In genomic region chr6:41519748-41520699, GRCh38 we compare ENCODE assay signal across 16 cellular contexts. TPM values are rescaled to one million over a fixed set of nuclear protein-coding genes. Genes with fewer than 3 reads are reported as not detected.
DNase-seq lines count a peak whose midpoint lies in the region; ATAC-seq and TF ChIP-seq lines count a peak whose summit lies in the region.
"Had no signal": no experiment of that assay in that cellular context is flagged by ENCODE, and none has a peak within 500 bp of the region (broad histone marks: within the 10 kb centered on the region; RNA-seq: fewer than 3 reads in every experiment).

No MANE protein-coding gene starts in this region.

- H3K4me1 ChIP-seq in right cardiac atrium (ENCODE audit: control insufficient read depth, insufficient read depth, low read length) (no peaks in the 10 kb centered on the region), endodermal cell (ENCODE audit: control insufficient read depth, insufficient read depth, low read length) (peaks cover 12% of the 10 kb centered on the region), mucosa of stomach (ENCODE audit: control insufficient read depth, insufficient read depth, low read length) (peaks cover 57% of the 10 kb centered on the region), trophoblast cell (ENCODE audit: control insufficient read depth in 1 of 2, insufficient read depth in 2 of 2, low read length in 2 of 2) (peaks cover 0 to 4% of the 10 kb centered on the region in 2 experiments), gastrocnemius medialis (no peaks in the 10 kb centered on the region), sigmoid colon (no peaks in the 10 kb centered on the region)
- H3K4me1 ChIP-seq: gastroesophageal sphincter, spleen, tibial nerve had no signal

- H2BK5ac ChIP-seq in trophoblast cell (ENCODE audit: low read depth, low read length, poor library complexity): no peak overlapping the region

- no peak overlapping the region for H4K91ac ChIP-seq in trophoblast cell (ENCODE audit: low read depth, low read length)

- TF ChIP-seq POLR2A in gastrocnemius medialis (IDR thresholded peaks at IDR 0.05) (no peak), sigmoid colon (IDR thresholded peaks at IDR 0.05) (no peak)

- no peak overlapping the region for H3K4me2 ChIP-seq in trophoblast cell (ENCODE audit: low read length)

- no peak overlapping the region for H2BK120ac ChIP-seq in trophoblast cell (ENCODE audit: insufficient read depth, low read length, poor library complexity)

- H2AK5ac ChIP-seq in trophoblast cell (ENCODE audit: low read length): no peak overlapping the region

- no peak overlapping the region for H4K12ac ChIP-seq in trophoblast cell (ENCODE audit: low read depth, low read length)

- H2BK12ac ChIP-seq in trophoblast cell (ENCODE audit: low read length): no peak overlapping the region

- 80% methylated on average over 8 of the region's 8 CpGs for WGBS in right cardiac atrium
- 65 to 78% methylated on average over 6 to 8 of the region's 8 CpGs for WGBS in endodermal cell (ENCODE audit: insufficient coverage in 1 of 2, insufficient read length in 1 of 2), 2 experiments
- no CpG with 5 or more reads among the region's 8 CpGs for WGBS in trophoblast cell (ENCODE audit: extremely low coverage, insufficient coverage, insufficient read length)
- 44 to 72% methylated on average over 8 of the region's 8 CpGs for WGBS in sigmoid colon, 2 donors

- no peak overlapping the region for H3K14ac ChIP-seq in trophoblast cell (ENCODE audit: low read length)

- intact Hi-C loops in right cardiac atrium (cut with DNase I): no loop called here
- intact Hi-C loops in left ventricle myocardium superior (cut with micrococcal nuclease): no loop called here
- intact Hi-C loops in gastrocnemius medialis (cut with DNase I; ENCODE audit: low total_unique reads): no loop called here
- intact Hi-C loops in sigmoid colon (cut with DNase I): no loop called here

- peak; percentile 26 to 31 for ATAC-seq in right cardiac atrium
- ATAC-seq in left ventricle myocardium superior: no peak
- no peak for ATAC-seq in gastrocnemius medialis
- ATAC-seq: gastroesophageal sphincter had no signal

- H3K23ac ChIP-seq in trophoblast cell (ENCODE audit: low read length): no peak overlapping the region

- no peaks in the 10 kb centered on the region for H3K36me3 Mint-ChIP-seq in endodermal cell (ENCODE audit: low read depth)
- H3K36me3 Mint-ChIP-seq: CD4-positive, CD25-positive, alpha-beta regulatory T cell had no signal

- no peak overlapping the region for H3K4me3 ChIP-seq in right cardiac atrium (ENCODE audit: low read length)
- no peak overlapping the region for H3K4me3 ChIP-seq in endodermal cell (ENCODE audit: low read length)
- H3K4me3 ChIP-seq in mucosa of stomach (ENCODE audit: low read length): no peak overlapping the region
- H3K4me3 ChIP-seq in trophoblast cell (ENCODE audit: low read depth, low read length): no peak overlapping the region
- H3K4me3 ChIP-seq in gastrocnemius medialis: no peak overlapping the region
- no peak overlapping the region for H3K4me3 ChIP-seq in sigmoid colon
- H3K4me3 ChIP-seq: gastroesophageal sphincter, spleen, tibial nerve had no signal

- H3K27me3 ChIP-seq in right cardiac atrium (ENCODE audit: control insufficient read depth, insufficient read depth): no peaks in the 10 kb centered on the region
- peaks cover 10% of the 10 kb centered on the region for H3K27me3 ChIP-seq in endodermal cell (ENCODE audit: control insufficient read depth, insufficient read depth, low read length, poor library complexity, severe bottlenecking)
- no peaks in the 10 kb centered on the region for H3K27me3 ChIP-seq in mucosa of stomach (ENCODE audit: control insufficient read depth, insufficient read depth, low read length)
- peaks cover 4% of the 10 kb centered on the region for H3K27me3 ChIP-seq in trophoblast cell (ENCODE audit: insufficient read depth, low read length)
- peaks cover 14 to 15% (median 14%) of the 10 kb centered on the region in 3 donors for H3K27me3 ChIP-seq in gastrocnemius medialis
- peaks cover 0 to 17% (median 0%) of the 10 kb centered on the region in 3 donors for H3K27me3 ChIP-seq in sigmoid colon

- H3K79me1 ChIP-seq in trophoblast cell (ENCODE audit: low read length): no peaks in the 10 kb centered on the region

- H4K8ac ChIP-seq in trophoblast cell (ENCODE audit: low read depth, low read length): no peak overlapping the region

- in situ Hi-C loops in gastrocnemius medialis (cut with MboI; ENCODE audit: low sequenced_read_pairs in 4 of 4): no loop called here

- H3K9me3 ChIP-seq in right cardiac atrium (ENCODE audit: control insufficient read depth, low read length) (no peaks in the 10 kb centered on the region), endodermal cell (ENCODE audit: control insufficient read depth, low read length) (no peaks in the 10 kb centered on the region), mucosa of stomach (ENCODE audit: control insufficient read depth, low read length) (no peaks in the 10 kb centered on the region), trophoblast cell (ENCODE audit: insufficient read depth, low read depth, low read length) (peaks cover 1% of the 10 kb centered on the region), gastrocnemius medialis (no peaks in the 10 kb centered on the region), sigmoid colon (no peaks in the 10 kb centered on the region)
- H3K9me3 ChIP-seq: gastroesophageal sphincter, spleen, tibial nerve had no signal

- TF ChIP-seq CTCF in endodermal cell (conservative IDR thresholded peaks at IDR 0.05): no peak
- no peak for TF ChIP-seq CTCF in gastrocnemius medialis (IDR thresholded peaks at IDR 0.05 in 4 of 5, conservative IDR thresholded peaks at IDR 0.05 in 1 of 5)
- no peak for TF ChIP-seq CTCF in sigmoid colon (IDR thresholded peaks at IDR 0.05)

- no peak for DNase-seq in right cardiac atrium
- DNase-seq in left ventricle myocardium superior: no peak
- peak; percentile 67 for DNase-seq in endodermal cell
- no peak for DNase-seq in trophoblast cell
- DNase-seq in activated T-cell treated with anti-CD3 and anti-CD28 coated beads for 4 hours: no peak
- no peak for DNase-seq in gastrocnemius medialis
- no peak for DNase-seq in sigmoid colon
- DNase-seq: activated B cell treated with CpG ODN at 0.5 μM for 24 hours; activated effector memory CD4-positive, alpha-beta T cell treated with anti-CD3 and anti-CD28 coated beads, Interleukin-2, amount 50 U/mL, for 16 hours; CD4-positive, CD25-positive, alpha-beta regulatory T cell; midbrain; spleen; T-helper 1 cell had no signal

- TF ChIP-seq EP300 in sigmoid colon (IDR thresholded peaks at IDR 0.05): no peak

- no peak overlapping the region for H3K27ac ChIP-seq in right cardiac atrium (ENCODE audit: low read length)
- no peak overlapping the region for H3K27ac ChIP-seq in endodermal cell (ENCODE audit: low read depth, low read length)
- no peak overlapping the region for H3K27ac ChIP-seq in trophoblast cell (ENCODE audit: low read depth, low read length)
- no peak overlapping the region for H3K27ac ChIP-seq in gastrocnemius medialis
- no peak overlapping the region for H3K27ac ChIP-seq in sigmoid colon
- H3K27ac ChIP-seq: gastroesophageal sphincter, spleen, tibial nerve had no signal

- H3K9ac ChIP-seq in endodermal cell (ENCODE audit: extremely low read depth, low read length, poor library complexity, severe bottlenecking) (no peak overlapping the region), mucosa of stomach (ENCODE audit: low read length) (peak overlapping the region; percentile 37), trophoblast cell (ENCODE audit: low read length) (no peak overlapping the region)

- no peaks in the 10 kb centered on the region for H3K79me2 ChIP-seq in trophoblast cell (ENCODE audit: control insufficient read depth, insufficient read depth, low read length, poor library complexity)

- H3K36me3 ChIP-seq in endodermal cell (ENCODE audit: control insufficient read depth, insufficient read depth, low read length) (no peaks in the 10 kb centered on the region), mucosa of stomach (ENCODE audit: control insufficient read depth, insufficient read depth, low read length) (no peaks in the 10 kb centered on the region), trophoblast cell (ENCODE audit: control insufficient read depth in 1 of 2, insufficient read depth in 2 of 2, low read length in 2 of 2) (no peaks in the 10 kb centered on the region), gastrocnemius medialis (no peaks in the 10 kb centered on the region), sigmoid colon (no peaks in the 10 kb centered on the region)
- H3K36me3 ChIP-seq: gastroesophageal sphincter, spleen, tibial nerve had no signal

- H2AFZ ChIP-seq in trophoblast cell (ENCODE audit: insufficient read depth, low read length, poor library complexity): no peak overlapping the region

- H3K27me3 Mint-ChIP-seq in endodermal cell (ENCODE audit: insufficient read depth): peaks cover 55% of the 10 kb centered on the region

- peaks cover 49% of the 10 kb centered on the region for H3K4me1 Mint-ChIP-seq in endodermal cell
- H3K4me1 Mint-ChIP-seq: activated B cell treated with CpG ODN at 0.5 μM for 24 hours; CD4-positive, CD25-positive, alpha-beta regulatory T cell had no signal

- peak overlapping the region; percentile 91 for H3K27ac Mint-ChIP-seq in endodermal cell
- H3K27ac Mint-ChIP-seq: activated B cell treated with CpG ODN at 0.5 μM for 24 hours had no signal

- H3K9me3 Mint-ChIP-seq in endodermal cell: no peaks in the 10 kb centered on the region
- H3K9me3 Mint-ChIP-seq: activated B cell treated with CpG ODN at 0.5 μM for 24 hours had no signal

- peak overlapping the region; percentile 41 for H3K4me3 Mint-ChIP-seq in endodermal cell
- H3K4me3 Mint-ChIP-seq: activated B cell treated with CpG ODN at 0.5 μM for 24 hours; CD4-positive, CD25-positive, alpha-beta regulatory T cell had no signal

- no peak overlapping the region for H3K18ac ChIP-seq in trophoblast cell (ENCODE audit: low read length)

- no peak overlapping the region for H3K4ac ChIP-seq in trophoblast cell (ENCODE audit: low read depth, low read length)

RNA-seq across cellular contexts. Expression of gene FOXP4, which starts 26.2 kb away (rescaled TPM):
- 10 to 100 TPM; 21.7 to 22.5 (median 22.1) TPM for total RNA-seq in right cardiac atrium
- 15.3 TPM for polyA plus RNA-seq in right cardiac atrium
- 16.8 TPM for total RNA-seq in left ventricle myocardium superior
- 10 to 100 TPM; 44.4 to 47.7 TPM for total RNA-seq in endodermal cell
- polyA plus RNA-seq in endodermal cell (2013, experiment 1 of 2): 54.1 TPM
- 47.0 TPM for polyA plus RNA-seq in endodermal cell (2013, experiment 2 of 2)
- polyA plus RNA-seq in trophoblast cell (2013): 14.4 TPM in 2 replicates
- 10 to 100 TPM in 1 of 4 donors, 1 to 10 TPM in 3; 3.4 to 11.4 (median 6.5) TPM for total RNA-seq in gastrocnemius medialis
- total RNA-seq in sigmoid colon: 10 to 100 TPM in 1 of 4 donors, 1 to 10 TPM in 3; 4.1 to 14.1 (median 5.8) TPM
- 10 to 100 TPM; 12.7 to 19.5 (median 15.6) TPM for polyA plus RNA-seq in sigmoid colon

Comparison
In these comparisons a context has a peak if more than half of its experiments do, and no peak if none do; other contexts are left out.
1. ATAC-seq: peak in right cardiac atrium (2 of 2); none in left ventricle myocardium superior (single experiment) and gastrocnemius medialis (0 of 2).